Comparison of ENCODE assay signal across 10 cellular contexts in genomic region chr12:3129301-3130052, GRCh38. TPM values are rescaled to one million over a fixed set of nuclear protein-coding genes. Genes with fewer than 3 reads are reported as not detected.
DNase-seq lines count a peak whose midpoint lies in the region; ATAC-seq and TF ChIP-seq lines count a peak whose summit lies in the region.
"Had no signal": no experiment of that assay in that cellular context is flagged by ENCODE, and none has a peak within 500 bp of the region (broad histone marks: within the 10 kb centered on the region; RNA-seq: fewer than 3 reads in every experiment).

No MANE protein-coding gene starts in this region.

- H4K5ac ChIP-seq in mesendoderm (ENCODE audit: low read length): no peak overlapping the region

- no peaks in the 10 kb centered on the region for H3K36me3 ChIP-seq in breast epithelium
- H3K36me3 ChIP-seq in mesendoderm (ENCODE audit: control insufficient read depth, insufficient read depth, low read length): no peaks in the 10 kb centered on the region

- ATAC-seq in stimulated activated effector memory CD8-positive, alpha-beta T cell treated with anti-CD3 and anti-CD28 coated beads, Interleukin-12 subunit alpha, Interleukin-12 subunit beta, amount 100 ng/mL, for 72 hours: peak; percentile 58

- H2BK120ac ChIP-seq in mesendoderm (ENCODE audit: low read depth, low read length): no peak overlapping the region

- POLR2A ChIA-PET in MCF 10A (lab: Yijun Ruan, JAX): interaction anchor here (0.6 to 1.9 kb wide), 2 partner anchors 10 to 14 kb away, joined by 3 to 7 read pairs; no protein-coding TSS in a partner anchor

- no peak overlapping the region for H3K56ac ChIP-seq in mesendoderm (ENCODE audit: low read length)

- no peaks in the 10 kb centered on the region for H3K9me3 ChIP-seq in breast epithelium

- no peak overlapping the region for H4K8ac ChIP-seq in mesendoderm (ENCODE audit: low read depth, low read length)

- DNase-seq in breast epithelium (ENCODE audit: low spot score in 2 of 2) (no peak), MCF 10A (ENCODE audit: unreplicated experiment) (no peak), NOMO-1 treated with dmso at 0.1 percent for 144 hours (lab: John Stamatoyannopoulos, UW; ENCODE audit: unreplicated experiment) (peak; percentile 72), chondrocyte (ENCODE audit: low spot score) (peak; percentile 60), NCI-H510A (lab: John Stamatoyannopoulos, UW) (no peak), mesendoderm (no peak), Calu3 (no peak)
- no peak for DNase-seq in stimulated activated effector memory CD8-positive, alpha-beta T cell treated with anti-CD3 and anti-CD28 coated beads, Interleukin-12 subunit alpha, Interleukin-12 subunit beta, amount 100 ng/mL, for 72 hours (ENCODE audit: low spot score in 2 of 2)

- TF ChIP-seq CTCF in breast epithelium (IDR thresholded peaks at IDR 0.05): no peak
- no peak for TF ChIP-seq CTCF in MCF 10A (IDR thresholded peaks at IDR 0.05; ENCODE audit: unreplicated experiment)
- no peak for TF ChIP-seq CTCF in chondrocyte (IDR thresholded peaks at IDR 0.05)
- no peak for TF ChIP-seq CTCF in Calu3 (IDR thresholded peaks at IDR 0.05; ENCODE audit: unreplicated experiment)

- H3K27ac Mint-ChIP-seq in MCF 10A (ENCODE audit: low read depth, unreplicated experiment) (no peak overlapping the region), chondrocyte (ENCODE audit: unreplicated experiment) (no peak overlapping the region), Calu3 (ENCODE audit: unreplicated experiment) (no peak overlapping the region)
- no peak overlapping the region for H3K27ac Mint-ChIP-seq in stimulated activated effector memory CD8-positive, alpha-beta T cell treated with anti-CD3 and anti-CD28 coated beads, Interleukin-12 subunit alpha, Interleukin-12 subunit beta, amount 100 ng/mL, for 72 hours
- H3K27ac Mint-ChIP-seq: progenitor cell of endocrine pancreas had no signal

- H3K9me3 Mint-ChIP-seq in MCF 10A (ENCODE audit: unreplicated experiment) (no peaks in the 10 kb centered on the region), chondrocyte (ENCODE audit: low read depth) (peaks cover 2% of the 10 kb centered on the region), Calu3 (ENCODE audit: low read depth, unreplicated experiment) (peaks cover 2% of the 10 kb centered on the region)
- H3K9me3 Mint-ChIP-seq in stimulated activated effector memory CD8-positive, alpha-beta T cell treated with anti-CD3 and anti-CD28 coated beads, Interleukin-12 subunit alpha, Interleukin-12 subunit beta, amount 100 ng/mL, for 72 hours: no peaks in the 10 kb centered on the region

- peak overlapping the region; percentile 33 to 56 for H3K27ac ChIP-seq in breast epithelium
- no peak overlapping the region for H3K27ac ChIP-seq in mesendoderm (ENCODE audit: low read depth, low read length)

- H2BK5ac ChIP-seq in mesendoderm (ENCODE audit: low read length): no peak overlapping the region

- H3K79me1 ChIP-seq in mesendoderm (ENCODE audit: low read length): no peaks in the 10 kb centered on the region

- H3K23ac ChIP-seq in mesendoderm (ENCODE audit: low read length): no peak overlapping the region

- H3K4me3 Mint-ChIP-seq in MCF 10A (ENCODE audit: unreplicated experiment) (no peak overlapping the region), chondrocyte (ENCODE audit: unreplicated experiment) (no peak overlapping the region), Calu3 (ENCODE audit: low read depth, unreplicated experiment) (no peak overlapping the region)
- H3K4me3 Mint-ChIP-seq in stimulated activated effector memory CD8-positive, alpha-beta T cell treated with anti-CD3 and anti-CD28 coated beads, Interleukin-12 subunit alpha, Interleukin-12 subunit beta, amount 100 ng/mL, for 72 hours: no peak overlapping the region

- H3K27me3 Mint-ChIP-seq in MCF 10A (ENCODE audit: insufficient read depth, unreplicated experiment): no peaks in the 10 kb centered on the region
- no peaks in the 10 kb centered on the region for H3K27me3 Mint-ChIP-seq in chondrocyte (ENCODE audit: low read depth)
- H3K27me3 Mint-ChIP-seq in Calu3 (ENCODE audit: unreplicated experiment): no peaks in the 10 kb centered on the region
- H3K27me3 Mint-ChIP-seq: progenitor cell of endocrine pancreas had no signal

- TF ChIP-seq POLR2A in breast epithelium (IDR thresholded peaks at IDR 0.05): no peak

- H3K4me1 Mint-ChIP-seq in MCF 10A (ENCODE audit: insufficient read depth, unreplicated experiment): no peaks in the 10 kb centered on the region
- peaks cover 44% of the 10 kb centered on the region for H3K4me1 Mint-ChIP-seq in chondrocyte (ENCODE audit: low read depth)
- peaks cover 14% of the 10 kb centered on the region for H3K4me1 Mint-ChIP-seq in stimulated activated effector memory CD8-positive, alpha-beta T cell treated with anti-CD3 and anti-CD28 coated beads, Interleukin-12 subunit alpha, Interleukin-12 subunit beta, amount 100 ng/mL, for 72 hours
- no peaks in the 10 kb centered on the region for H3K4me1 Mint-ChIP-seq in Calu3 (ENCODE audit: low read depth, unreplicated experiment)

- H3K4ac ChIP-seq in mesendoderm (ENCODE audit: low read depth, low read length): no peak overlapping the region

- H3K36me3 Mint-ChIP-seq in MCF 10A (ENCODE audit: insufficient read depth, unreplicated experiment) (no peaks in the 10 kb centered on the region), chondrocyte (ENCODE audit: low read depth) (peaks cover 5% of the 10 kb centered on the region), Calu3 (ENCODE audit: insufficient read depth, unreplicated experiment) (no peaks in the 10 kb centered on the region)
- H3K36me3 Mint-ChIP-seq in stimulated activated effector memory CD8-positive, alpha-beta T cell treated with anti-CD3 and anti-CD28 coated beads, Interleukin-12 subunit alpha, Interleukin-12 subunit beta, amount 100 ng/mL, for 72 hours: no peaks in the 10 kb centered on the region
- H3K36me3 Mint-ChIP-seq: CD4-positive, alpha-beta memory T cell had no signal

- no peaks in the 10 kb centered on the region for H3K79me2 ChIP-seq in mesendoderm (ENCODE audit: control insufficient read depth, insufficient read depth, low read length)

- H3K4me1 ChIP-seq in breast epithelium (peaks cover 0 to 7% of the 10 kb centered on the region in 2 donors), mesendoderm (ENCODE audit: control insufficient read depth, low read depth, low read length) (peaks cover 2% of the 10 kb centered on the region)

- no peak overlapping the region for H3K4me2 ChIP-seq in mesendoderm (ENCODE audit: low read length)

- CTCF ChIA-PET in MCF 10A (lab: Yijun Ruan, JAX): interaction anchor here (0.6 to 1.8 kb wide), 13 partner anchors 9 to 675 kb away, joined by 3 to 7 read pairs (median 4); no protein-coding TSS in a partner anchor
- CTCF ChIA-PET in Calu3 (lab: Charles Lee): interaction anchor here (1.1 to 1.4 kb wide), 2 partner anchors 56 to 146 kb away, joined by 3 read pairs; no protein-coding TSS in a partner anchor

- H3K9ac ChIP-seq in mesendoderm (ENCODE audit: low read length): no peak overlapping the region

- no peak overlapping the region for H2BK15ac ChIP-seq in mesendoderm (replicated peaks; ENCODE audit: low read depth)

- no CpG with 5 or more reads among the region's 12 CpGs for WGBS in mesendoderm (ENCODE audit: extremely low coverage, insufficient coverage, low lambda C conversion rate)

- no peaks in the 10 kb centered on the region for H3K27me3 ChIP-seq in breast epithelium
- no peaks in the 10 kb centered on the region for H3K27me3 ChIP-seq in mesendoderm (ENCODE audit: insufficient read depth, low read length, poor library complexity)

- intact Hi-C loops in breast epithelium (cut with DNase I; ENCODE audit: low total_unique reads) (no loop called here), MCF 10A (cut with micrococcal nuclease) (no loop called here), Calu3 (cut with micrococcal nuclease; ENCODE audit: unreplicated experiment) (loop anchor here (10.0 kb wide), 1 partner anchor 55 kb away; the partner anchor contains the start of gene TSPAN9)

- no peak overlapping the region for H3K18ac ChIP-seq in mesendoderm (ENCODE audit: low read length)

- BruUV-seq in MCF 10A (replicated peaks; lab: Mats Ljungman, UMichigan) (no TSS peak), Calu3 (replicated peaks; lab: Mats Ljungman, UMichigan) (no TSS peak)

- H2AK5ac ChIP-seq in mesendoderm (ENCODE audit: low read length): no peak overlapping the region

- H3K4me3 ChIP-seq in breast epithelium (peak overlapping the region in 1 of 3 donors; percentile 44), mesendoderm (ENCODE audit: low read length) (no peak overlapping the region)

RNA-seq across cellular contexts. Expression of gene TSPAN9, which starts 52.3 kb away (rescaled TPM):
- total RNA-seq in breast epithelium (10 to 100 TPM; 16.8 to 44.9 (median 36.9) TPM), MCF 10A (2022) (12.6 and 13.4 TPM in 2 replicates), chondrocyte (50.4 to 98.1 TPM (median 54.4 TPM) in 3 replicates), Calu3 (2022) (6.0 and 8.5 TPM in 2 replicates)
- 13.2 TPM for polyA plus RNA-seq in mesendoderm (2013, experiment 1 of 2)
- 12.5 TPM for polyA plus RNA-seq in mesendoderm (2013, experiment 2 of 2)
- polyA plus RNA-seq: CD4-positive, alpha-beta memory T cell had no signal

Comparison
In these comparisons a context has a peak if more than half of its experiments do, and no peak if none do; other contexts are left out.
1. DNase-seq: peak in NOMO-1 treated with dmso at 0.1 percent for 144 hours (single experiment) and chondrocyte (single experiment); none in breast epithelium (0 of 2), MCF 10A (single experiment), stimulated activated effector memory CD8-positive, alpha-beta T cell treated with anti-CD3 and anti-CD28 coated beads, Interleukin-12 subunit alpha, Interleukin-12 subunit beta, amount 100 ng/mL, for 72 hours (0 of 2), NCI-H510A (single experiment), mesendoderm (single experiment) and Calu3 (single experiment).